16 cellular contexts compared by ENCODE assay signal in genomic region chr14:72631401-72631800, GRCh38.
DNase-seq lines count a peak whose midpoint lies in the region; ATAC-seq and TF ChIP-seq lines count a peak whose summit lies in the region.
"Had no signal": no experiment of that assay in that cellular context is flagged by ENCODE, and none has a peak within 500 bp of the region (broad histone marks: within the 10 kb centered on the region; RNA-seq: fewer than 3 reads in every experiment).

No MANE protein-coding gene starts in this region.

- no peaks in the 10 kb centered on the region for H4K20me1 ChIP-seq in IMR-90 (ENCODE audit: insufficient read depth, low read length)

- no peak for TF ChIP-seq CTCF in activated CD8-positive, alpha-beta T cell treated with anti-CD3 and anti-CD28 coated beads for 36 hours (IDR thresholded peaks at IDR 0.05)
- TF ChIP-seq CTCF in IMR-90 (conservative IDR thresholded peaks at IDR 0.05; ENCODE audit: low read depth, low read length) (no peak), type B pancreatic cell (conservative IDR thresholded peaks at IDR 0.05) (no peak), coronary artery (IDR thresholded peaks at IDR 0.05) (no peak)

- H2AK9ac ChIP-seq in IMR-90 (replicated peaks; ENCODE audit: low read depth, low read length, poor library complexity) = no peak overlapping the region

- peaks cover 0 to 5% of the 10 kb centered on the region in 2 experiments; a peak in 2 of 4 replicates for H3K79me1 ChIP-seq in IMR-90 (ENCODE audit: low read depth in 1 of 2, low read length in 2 of 2)

- H3K4ac ChIP-seq in IMR-90 (ENCODE audit: low read depth, low read length) = no peak overlapping the region

- POLR2A ChIA-PET in activated CD8-positive, alpha-beta T cell treated with anti-CD3 and anti-CD28 coated beads, Interleukin-2, amount 10 ng/mL, durations not matched to agents 7 days and 5 days (lab: Charles Lee) = no interaction called here
- POLR2A ChIA-PET in activated CD8-positive, alpha-beta T cell treated with anti-CD3 and anti-CD28 coated beads for 36 hours (lab: Charles Lee) = no interaction called here
- POLR2A ChIA-PET in IMR-90 (lab: Charles Lee; ENCODE audit: unreplicated experiment) = no interaction called here

- no peak for ATAC-seq in activated CD8-positive, alpha-beta T cell treated with anti-CD3 and anti-CD28 coated beads, Interleukin-2, amount 10 ng/mL, durations not matched to agents 7 days and 5 days
- no peak for ATAC-seq in activated CD8-positive, alpha-beta T cell treated with anti-CD3 and anti-CD28 coated beads for 36 hours
- no peak for ATAC-seq in IMR-90 (ENCODE audit: low read depth)
- ATAC-seq in left colon = peak; percentile 63
- ATAC-seq in Right ventricle myocardium superior (ENCODE audit: poor library complexity) = no peak
- ATAC-seq: CD8-positive, alpha-beta T cell; GM23338 had no signal

- BruUV-seq in IMR-90 (replicated peaks; lab: Mats Ljungman, UMichigan) = no TSS peak

- H3K9me3 ChIP-seq in IMR-90 (ENCODE audit: control insufficient read depth, insufficient read depth, low read length) = 0 out of 2 replicates have a peak, but pooled peaks cover 2% of the 10 kb centered on the region

- in situ Hi-C loops in IMR-90 (cut with MboI; ENCODE audit: low sequenced_read_pairs) = no loop called here

- H4K5ac ChIP-seq in IMR-90 (ENCODE audit: low read depth, low read length) = no peak overlapping the region

- H3K4me1 ChIP-seq in IMR-90 (ENCODE audit: control insufficient read depth, insufficient read depth, low read length) = peaks cover 14% of the 10 kb centered on the region

- no peaks in the 10 kb centered on the region for H3K36me3 Mint-ChIP-seq in activated CD8-positive, alpha-beta T cell treated with anti-CD3 and anti-CD28 coated beads, Interleukin-2, amount 10 ng/mL, durations not matched to agents 7 days and 5 days (ENCODE audit: low read depth)
- H3K36me3 Mint-ChIP-seq in activated CD8-positive, alpha-beta T cell treated with anti-CD3 and anti-CD28 coated beads for 36 hours (ENCODE audit: low read depth) = no peaks in the 10 kb centered on the region
- no peaks in the 10 kb centered on the region for H3K36me3 Mint-ChIP-seq in type B pancreatic cell
- H3K36me3 Mint-ChIP-seq: CD14-positive monocyte; CD8-positive, alpha-beta T cell had no signal

- H4K91ac ChIP-seq in IMR-90 (ENCODE audit: insufficient read depth, low read depth, low read length) = no peak overlapping the region

- H3K18ac ChIP-seq in IMR-90 (ENCODE audit: low read depth, low read length) = no peak overlapping the region

- H3K4me3 Mint-ChIP-seq in activated CD8-positive, alpha-beta T cell treated with anti-CD3 and anti-CD28 coated beads, Interleukin-2, amount 10 ng/mL, durations not matched to agents 7 days and 5 days = no peak overlapping the region
- H3K4me3 Mint-ChIP-seq in activated CD8-positive, alpha-beta T cell treated with anti-CD3 and anti-CD28 coated beads for 36 hours = no peak overlapping the region
- H3K4me3 Mint-ChIP-seq in type B pancreatic cell = no peak overlapping the region
- H3K4me3 Mint-ChIP-seq: CD14-positive monocyte; CD8-positive, alpha-beta T cell; GM23338 had no signal

- no peaks in the 10 kb centered on the region for H3K36me3 ChIP-seq in IMR-90 (ENCODE audit: control insufficient read depth, insufficient read depth, low read length)

- peak overlapping the region; percentile 3; the same call in 1 of the 2 replicates for H2BK120ac ChIP-seq in IMR-90 (ENCODE audit: low read depth, low read length)

- H3K27me3 Mint-ChIP-seq in activated CD8-positive, alpha-beta T cell treated with anti-CD3 and anti-CD28 coated beads, Interleukin-2, amount 10 ng/mL, durations not matched to agents 7 days and 5 days (ENCODE audit: low read depth) = peaks cover 48% of the 10 kb centered on the region
- peaks cover 8% of the 10 kb centered on the region for H3K27me3 Mint-ChIP-seq in activated CD8-positive, alpha-beta T cell treated with anti-CD3 and anti-CD28 coated beads for 36 hours
- H3K27me3 Mint-ChIP-seq in type B pancreatic cell = peaks cover 28% of the 10 kb centered on the region

- TF ChIP-seq RAD21 in IMR-90 (IDR thresholded peaks at IDR 0.05; ENCODE audit: low read length) = no peak

- H3K27me3 ChIP-seq in IMR-90 (ENCODE audit: control insufficient read depth, insufficient read depth, low read length) = no peaks in the 10 kb centered on the region

- WGBS in IMR-90 (ENCODE audit: extremely low coverage in 2 of 2, insufficient read length in 1 of 2), 2 experiments = no CpG with 5 or more reads among the region's 1 CpG

- CTCF ChIA-PET in activated CD8-positive, alpha-beta T cell treated with anti-CD3 and anti-CD28 coated beads, Interleukin-2, amount 10 ng/mL, durations not matched to agents 7 days and 5 days (lab: Charles Lee) = no interaction called here
- CTCF ChIA-PET in activated CD8-positive, alpha-beta T cell treated with anti-CD3 and anti-CD28 coated beads for 36 hours (lab: Charles Lee) = interaction anchor here (0.7 to 0.9 kb wide), 2 partner anchors 13 to 114 kb away, joined by 3 to 4 read pairs; no protein-coding TSS in a partner anchor
- CTCF ChIA-PET in IMR-90 (lab: Yijun Ruan, JAX) = no interaction called here

- TF ChIP-seq POLR2A in IMR-90 (IDR thresholded peaks at IDR 0.05; ENCODE audit: low read depth, low read length) = no peak

- H3K27ac Mint-ChIP-seq in activated CD8-positive, alpha-beta T cell treated with anti-CD3 and anti-CD28 coated beads, Interleukin-2, amount 10 ng/mL, durations not matched to agents 7 days and 5 days = no peak overlapping the region
- no peak overlapping the region for H3K27ac Mint-ChIP-seq in activated CD8-positive, alpha-beta T cell treated with anti-CD3 and anti-CD28 coated beads for 36 hours
- peak overlapping the region; percentile 4 for H3K27ac Mint-ChIP-seq in type B pancreatic cell
- H3K27ac Mint-ChIP-seq: CD14-positive monocyte; CD8-positive, alpha-beta T cell; GM23338 had no signal

- H3K56ac ChIP-seq in IMR-90 (ENCODE audit: extremely low read depth, insufficient read depth, low read length) = no peak overlapping the region

- dilution Hi-C loops in IMR-90 (cut with HindIII; ENCODE audit: low sequenced_read_pairs, unreplicated experiment) = no loop called here

- peak overlapping the region; percentile 43; the same call in 1 of the 2 replicates for H2AK5ac ChIP-seq in IMR-90 (ENCODE audit: low read depth, low read length)

- intact Hi-C loops in activated CD8-positive, alpha-beta T cell treated with anti-CD3 and anti-CD28 coated beads for 36 hours (cut with micrococcal nuclease) = no loop called here
- intact Hi-C loops in IMR-90 (cut with micrococcal nuclease) (no loop called here), left colon (cut with DNase I, micrococcal nuclease) (no loop called here), Right ventricle myocardium superior (cut with DNase I) (no loop called here)

- H3K14ac ChIP-seq in IMR-90 (replicated peaks; ENCODE audit: low read depth, low read length) = no peak overlapping the region

- no peak overlapping the region for H2AFZ ChIP-seq in IMR-90 (replicated peaks; ENCODE audit: low read length, poor library complexity)
- H2AFZ ChIP-seq: GM23338 had no signal

- peak; percentile 12 for DNase-seq in activated CD8-positive, alpha-beta T cell treated with anti-CD3 and anti-CD28 coated beads, Interleukin-2, amount 10 ng/mL, durations not matched to agents 7 days and 5 days
- DNase-seq in activated CD8-positive, alpha-beta T cell treated with anti-CD3 and anti-CD28 coated beads for 36 hours = no peak
- DNase-seq in IMR-90 (no peak), left colon (no peak), type B pancreatic cell (ENCODE audit: extremely low spot score, unreplicated experiment) (peak; percentile 6), coronary artery (ENCODE audit: low spot score) (no peak), foreskin melanocyte (no peak), Right ventricle myocardium superior (no peak)
- DNase-seq: COR-L47, DND-41, GDM1, H7 had no signal

- H2BK20ac ChIP-seq in IMR-90 (ENCODE audit: low read depth, low read length) = peak overlapping the region; percentile 36; the same call in 1 of the 2 replicates

- H3K27ac ChIP-seq in IMR-90 (ENCODE audit: insufficient read depth, low read length) = no peak overlapping the region
- H3K27ac ChIP-seq in coronary artery = no peak overlapping the region
- H3K27ac ChIP-seq: 22Rv1 had no signal

- H2BK15ac ChIP-seq in IMR-90 (ENCODE audit: low read depth, low read length) = peak overlapping the region; percentile 74; the same call in 2 of the 3 replicates

- no peak overlapping the region; a peak in 1 of 4 replicates for H4K8ac ChIP-seq in IMR-90 (ENCODE audit: low read depth in 2 of 2, low read length in 2 of 2)

- H3K9me3 Mint-ChIP-seq in activated CD8-positive, alpha-beta T cell treated with anti-CD3 and anti-CD28 coated beads, Interleukin-2, amount 10 ng/mL, durations not matched to agents 7 days and 5 days (ENCODE audit: insufficient read depth) = no peaks in the 10 kb centered on the region
- peaks cover 2% of the 10 kb centered on the region for H3K9me3 Mint-ChIP-seq in activated CD8-positive, alpha-beta T cell treated with anti-CD3 and anti-CD28 coated beads for 36 hours
- H3K9me3 Mint-ChIP-seq in type B pancreatic cell = peaks cover 10% of the 10 kb centered on the region

- no peak overlapping the region for H3K23ac ChIP-seq in IMR-90 (ENCODE audit: low read depth, low read length)

- H3K9me1 ChIP-seq in IMR-90 (ENCODE audit: insufficient read depth, low read length) = peaks cover 6% of the 10 kb centered on the region

- H3K4me3 ChIP-seq in IMR-90 (ENCODE audit: insufficient read depth, low read depth, low read length) (no peak overlapping the region), coronary artery (no peak overlapping the region)
- H3K4me3 ChIP-seq: GM23338 had no signal

- H3K4me2 ChIP-seq in IMR-90 (ENCODE audit: low read depth, low read length) = no peak overlapping the region
- H3K4me2 ChIP-seq: GM23338 had no signal

- H2BK5ac ChIP-seq in IMR-90 (ENCODE audit: low read depth, low read length, poor library complexity, severe bottlenecking) = no peak overlapping the region

- no peaks in the 10 kb centered on the region for H3K4me1 Mint-ChIP-seq in activated CD8-positive, alpha-beta T cell treated with anti-CD3 and anti-CD28 coated beads, Interleukin-2, amount 10 ng/mL, durations not matched to agents 7 days and 5 days (ENCODE audit: low read depth)
- no peaks in the 10 kb centered on the region for H3K4me1 Mint-ChIP-seq in activated CD8-positive, alpha-beta T cell treated with anti-CD3 and anti-CD28 coated beads for 36 hours (ENCODE audit: low read depth)
- no peaks in the 10 kb centered on the region for H3K4me1 Mint-ChIP-seq in type B pancreatic cell (ENCODE audit: unreplicated experiment)
- H3K4me1 Mint-ChIP-seq: CD14-positive monocyte, GM23338 had no signal

- no peak overlapping the region for H3K9ac ChIP-seq in IMR-90 (ENCODE audit: low read depth, low read length)

TF ChIP-seq in IMR-90, 13 proteins besides CTCF, POLR2A, EP300 and RAD21 (continues in another document):
- TF ChIP-seq MAZ (IDR thresholded peaks at IDR 0.05; ENCODE audit: borderline replicate concordance, low read depth, low read length) = no peak
- no peak for TF ChIP-seq CHD1 (IDR thresholded peaks at IDR 0.05; ENCODE audit: low read depth, low read length)
- no peak for TF ChIP-seq BHLHE40 (IDR thresholded peaks at IDR 0.05; ENCODE audit: low read depth, low read length)

Comparison
In these comparisons a context has a peak if more than half of its experiments do, and no peak if none do; other contexts are left out.
1. DNase-seq: peak in activated CD8-positive, alpha-beta T cell treated with anti-CD3 and anti-CD28 coated beads, Interleukin-2, amount 10 ng/mL, durations not matched to agents 7 days and 5 days (single experiment) and type B pancreatic cell (single experiment); none in activated CD8-positive, alpha-beta T cell treated with anti-CD3 and anti-CD28 coated beads for 36 hours (single experiment), IMR-90 (single experiment), left colon (0 of 2), coronary artery (single experiment), foreskin melanocyte (single experiment) and Right ventricle myocardium superior (single experiment).